In genomic region chr2:98508690-98509054, GRCh38 we compare ENCODE assay signal across 8 cellular contexts.
A peak's percentile ranks its signal among the peaks of the same experiment; 100 is the strongest.
DNase-seq lines count a peak whose midpoint lies in the region; ATAC-seq, FAIRE-seq and TF ChIP-seq lines count a peak whose summit lies in the region.

No MANE protein-coding gene starts in this region.

- H3K27me3 ChIP-seq in K562 (ENCODE audit: control insufficient read depth in 2 of 2, insufficient read depth in 2 of 2, low read length in 2 of 2) (no peaks in the 10 kb centered on the region), upper lobe of left lung (no peaks in the 10 kb centered on the region)

- no peak overlapping the region for H3K4me3 Mint-ChIP-seq in nephron

- H3K4me1 ChIP-seq in K562 (replicated peaks in 1 of 2; ENCODE audit: control insufficient read depth in 2 of 2, insufficient read depth in 2 of 2, low read length in 2 of 2), result peaks cover 54 to 66% of the 10 kb centered on the region in 2 experiments
- H3K4me1 ChIP-seq in upper lobe of left lung, result peaks cover 39 to 60% (median 52%) of the 10 kb centered on the region in 4 donors

- H3K9me3 ChIP-seq in K562 (replicated peaks; ENCODE audit: control insufficient read depth, insufficient read depth, low read depth, low read length) (no peaks in the 10 kb centered on the region), upper lobe of left lung (no peaks in the 10 kb centered on the region)

- peaks cover 27% of the 10 kb centered on the region; the same call in 2 of the 3 replicates for H3K79me2 ChIP-seq in K562 (ENCODE audit: control insufficient read depth, insufficient read depth, low read length)

- peak overlapping the region; percentile 85 for H2AFZ ChIP-seq in K562 (ENCODE audit: low read depth, low read length)

- no peak for TF ChIP-seq RAD21 in K562 (CRISPR knock-in tag; conservative IDR thresholded peaks at IDR 0.05 in 1 of 2, IDR thresholded peaks at IDR 0.05 in 1 of 2)

- H3K36me3 ChIP-seq in K562 (ENCODE audit: control insufficient read depth, insufficient read depth, low read length), result peaks cover 5% of the 10 kb centered on the region; the same call in 2 of the 3 replicates
- H3K36me3 ChIP-seq in upper lobe of left lung, result no peaks in the 10 kb centered on the region

- H3K36me3 Mint-ChIP-seq in nephron (ENCODE audit: low read depth), result no peaks in the 10 kb centered on the region

- intact Hi-C loops in K562 (cut with micrococcal nuclease), result loop anchor here (5.0 kb wide), 1 partner anchor 61 kb away; no protein-coding TSS in a partner anchor

- H3K4me3 ChIP-seq in K562 (peak overlapping the region; percentile 17; the same call in 1 of the 2 replicates), upper lobe of left lung (no peak overlapping the region)

- peak; percentile 26 for DNase-seq in NK-92 treated with Interleukin-12 subunit alpha and Interleukin-12 subunit beta, amount 100 ng/mL, for 24 hours (lab: John Stamatoyannopoulos, UW)
- DNase-seq in NK-92 (lab: John Stamatoyannopoulos, UW; ENCODE audit: unreplicated experiment), result no peak
- peak; percentile 44 to 71 (median 50) for DNase-seq in K562 (ENCODE audit: extremely low read depth in 1 of 4, low spot score in 3 of 4)
- peak in 1 of 2 donors; percentile 81 for DNase-seq in upper lobe of left lung
- no peak for DNase-seq in NCI-H2196 (lab: John Stamatoyannopoulos, UW; ENCODE audit: unreplicated experiment)
- no peak for DNase-seq in GOT3 (lab: John Stamatoyannopoulos, UW)

- no peak for FAIRE-seq in K562 (lab: Jason Lieb, UNC)

- WGBS in K562 (ENCODE audit: insufficient coverage, low coverage, missing lambda C conversion rate), result 6% methylated on average over 9 of the region's 9 CpGs
- WGBS in upper lobe of left lung, 2 donors, result 35 to 38% methylated on average over 8 to 9 of the region's 9 CpGs

- CTCF ChIA-PET in K562 (lab: Yijun Ruan, JAX; ENCODE audit: low intra/inter-chr PET ratio), result no interaction called here

- TF ChIP-seq CTCF in K562 (IDR thresholded peaks at IDR 0.05 in 2 of 3, conservative IDR thresholded peaks at IDR 0.05 in 1 of 3; ENCODE audit: insufficient read depth in 2 of 3, low read depth in 1 of 3, low read length in 3 of 3) (no peak), nephron (IDR thresholded peaks at IDR 0.05; ENCODE audit: unreplicated experiment in 3 of 3) (no peak), upper lobe of left lung (IDR thresholded peaks at IDR 0.05) (no peak)

- TF ChIP-seq EP300 in K562 (IDR thresholded peaks at IDR 0.05; ENCODE audit: low read length) (no peak), upper lobe of left lung (IDR thresholded peaks at IDR 0.05) (peak in 3 of 4 donors; percentile 59 to 90 (median 81))

- peaks cover 6% of the 10 kb centered on the region for H3K9me1 ChIP-seq in K562 (ENCODE audit: control insufficient read depth, insufficient read depth, low read length)

- peak overlapping the region; percentile 3 to 66; a peak in 3 of 4 replicates for H3K9ac ChIP-seq in K562 (ENCODE audit: insufficient read depth in 1 of 2, low read depth in 2 of 2, low read length in 2 of 2)

- in situ Hi-C loops in K562 (cut with MboI), result no loop called here

- peak overlapping the region; percentile 42 to 83 (median 81) for H3K27ac Mint-ChIP-seq in nephron

- H3K4me1 Mint-ChIP-seq in nephron, result peaks cover 44% of the 10 kb centered on the region

- POLR2A ChIA-PET in K562 (lab: Yijun Ruan, JAX), result interaction anchor here (1.0 to 1.5 kb wide), 3 partner anchors 10 to 44 kb away, joined by 3 to 4 read pairs (median 3); no protein-coding TSS in a partner anchor

- H3K4me2 ChIP-seq in K562 (ENCODE audit: insufficient read depth, low read length), result peak overlapping the region; percentile 78

- no peaks in the 10 kb centered on the region for H3K27me3 Mint-ChIP-seq in nephron (ENCODE audit: low read depth)

- TF ChIP-seq POLR2A in K562 (conservative IDR thresholded peaks at IDR 0.05) (no peak), upper lobe of left lung (IDR thresholded peaks at IDR 0.05) (peak in 2 of 4 donors; percentile 27 to 75)

- BruUV-seq in K562 (replicated peaks; lab: Mats Ljungman, UMichigan), result no TSS peak

- H3K27ac ChIP-seq in K562 (ENCODE audit: extremely low read depth, low read depth, low read length) (peak overlapping the region; percentile 93), upper lobe of left lung (peak overlapping the region; percentile 73 to 86 (median 80))

- ATAC-seq in K562 (peak; percentile 66), upper lobe of left lung (ENCODE audit: low FRiP score in 2 of 2) (peak; percentile 73 to 87), HG02884 (IDR thresholded peaks at IDR 0.05; ENCODE audit: unreplicated experiment) (no peak)

- no peaks in the 10 kb centered on the region for H4K20me1 ChIP-seq in K562 (replicated peaks; ENCODE audit: control insufficient read depth, insufficient read depth, low read length)

- H3K9me3 Mint-ChIP-seq in nephron, result no peaks in the 10 kb centered on the region

TF ChIP-seq in K562, 482 proteins besides CTCF, POLR2A, EP300 and RAD21 (continues in another document):
- TF ChIP-seq CBX5 (IDR thresholded peaks at IDR 0.05; ENCODE audit: borderline replicate concordance, low read depth), result no peak
- peak; percentile 47 for TF ChIP-seq CREM (IDR thresholded peaks at IDR 0.05; ENCODE audit: low read depth)
- TF ChIP-seq TBP (optimal IDR thresholded peaks at IDR 0.05; ENCODE audit: low read depth, low read length), result no peak
- TF ChIP-seq, protein P1, sequence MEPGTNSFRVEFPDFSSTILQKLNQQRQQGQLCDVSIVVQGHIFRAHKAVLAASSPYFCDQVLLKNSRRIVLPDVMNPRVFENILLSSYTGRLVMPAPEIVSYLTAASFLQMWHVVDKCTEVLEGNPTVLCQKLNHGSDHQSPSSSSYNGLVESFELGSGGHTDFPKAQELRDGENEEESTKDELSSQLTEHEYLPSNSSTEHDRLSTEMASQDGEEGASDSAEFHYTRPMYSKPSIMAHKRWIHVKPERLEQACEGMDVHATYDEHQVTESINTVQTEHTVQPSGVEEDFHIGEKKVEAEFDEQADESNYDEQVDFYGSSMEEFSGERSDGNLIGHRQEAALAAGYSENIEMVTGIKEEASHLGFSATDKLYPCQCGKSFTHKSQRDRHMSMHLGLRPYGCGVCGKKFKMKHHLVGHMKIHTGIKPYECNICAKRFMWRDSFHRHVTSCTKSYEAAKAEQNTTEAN (CRISPR knock-in tag; IDR thresholded peaks at IDR 0.05), result no peak
- no peak for TF ChIP-seq HDGF (IDR thresholded peaks at IDR 0.05)
- TF ChIP-seq, protein P2, sequence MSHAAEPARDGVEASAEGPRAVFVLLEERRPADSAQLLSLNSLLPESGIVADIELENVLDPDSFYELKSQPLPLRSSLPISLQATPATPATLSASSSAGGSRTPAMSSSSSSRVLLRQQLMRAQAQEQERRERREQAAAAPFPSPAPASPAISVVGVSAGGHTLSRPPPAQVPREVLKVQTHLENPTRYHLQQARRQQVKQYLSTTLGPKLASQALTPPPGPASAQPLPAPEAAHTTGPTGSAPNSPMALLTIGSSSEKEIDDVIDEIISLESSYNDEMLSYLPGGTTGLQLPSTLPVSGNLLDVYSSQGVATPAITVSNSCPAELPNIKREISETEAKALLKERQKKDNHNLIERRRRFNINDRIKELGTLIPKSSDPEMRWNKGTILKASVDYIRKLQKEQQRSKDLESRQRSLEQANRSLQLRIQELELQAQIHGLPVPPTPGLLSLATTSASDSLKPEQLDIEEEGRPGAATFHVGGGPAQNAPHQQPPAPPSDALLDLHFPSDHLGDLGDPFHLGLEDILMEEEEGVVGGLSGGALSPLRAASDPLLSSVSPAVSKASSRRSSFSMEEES (CRISPR knock-in tag; IDR thresholded peaks at IDR 0.05), result peak; percentile 0; the same call in 1 of the 2 replicates
- TF ChIP-seq ZNF592 (IDR thresholded peaks at IDR 0.05), result 0 out of 2 replicates have a peak, but pooled peaks have one; percentile 39
- TF ChIP-seq NBN (IDR thresholded peaks at IDR 0.05; ENCODE audit: low read depth), result no peak
- TF ChIP-seq PML (IDR thresholded peaks at IDR 0.05; ENCODE audit: low read length), result 0 out of 2 replicates have a peak, but pooled peaks have one; percentile 4
- 0 out of 2 replicates have a peak, but pooled peaks have one; percentile 7 for TF ChIP-seq LCOR (CRISPR knock-in tag; IDR thresholded peaks at IDR 0.05)
- no peak for TF ChIP-seq PREB (CRISPR knock-in tag; IDR thresholded peaks at IDR 0.05)

Comparison
In these comparisons a context has a peak if more than half of its experiments do, and no peak if none do; other contexts are left out.
1. DNase-seq: peak in NK-92 treated with Interleukin-12 subunit alpha and Interleukin-12 subunit beta, amount 100 ng/mL, for 24 hours (single experiment) and K562 (4 of 4); none in NK-92 (single experiment), NCI-H2196 (single experiment) and GOT3 (single experiment).